Comparison of ENCODE assay signal across 23 cellular contexts in the genomic region with DNA sequence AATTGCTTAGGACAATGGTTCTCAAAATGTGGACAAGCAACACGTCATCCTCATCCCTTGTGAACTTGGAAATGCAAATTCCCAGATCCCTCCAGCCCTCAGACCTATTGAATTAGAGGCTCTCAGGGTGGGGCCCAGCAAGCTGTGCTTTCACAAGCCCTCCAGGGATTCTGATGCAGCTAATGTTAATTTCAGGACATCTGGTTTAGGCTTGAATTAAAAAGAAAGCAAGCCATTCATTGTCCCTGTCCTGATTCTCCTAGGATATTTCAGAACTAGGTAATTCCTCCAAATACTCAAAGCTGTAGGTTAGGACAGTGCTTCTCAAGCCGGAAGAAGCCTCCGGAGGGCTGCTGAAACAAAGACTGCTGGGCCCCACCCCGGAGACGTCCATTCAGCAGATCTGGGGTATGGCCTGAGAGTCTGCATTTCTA. TPM values are rescaled to one million over a fixed set of nuclear protein-coding genes. Genes with fewer than 3 reads are reported as not detected.
DNase-seq lines count a peak whose midpoint lies in the region; ATAC-seq and TF ChIP-seq lines count a peak whose summit lies in the region.
"Had no signal": no experiment of that assay in that cellular context is flagged by ENCODE, and none has a peak within 500 bp of the region (broad histone marks: within the 10 kb centered on the region; RNA-seq: fewer than 3 reads in every experiment).

No MANE protein-coding gene starts in this region.

- DNase-seq in NCI-H345 (lab: John Stamatoyannopoulos, UW) (peak; percentile 11), NCI-H345 treated with DMSO at 0.1 percent for 48 hours (lab: John Stamatoyannopoulos, UW; ENCODE audit: unreplicated experiment) (no peak), NCI-H2171 treated with DMSO at 0.1 percent for 48 hours (lab: John Stamatoyannopoulos, UW) (peak; percentile 20), osteoblast (ENCODE audit: insufficient read length, low spot score, missing footprints) (no peak)
- DNase-seq in activated CD4-positive, alpha-beta T cell treated with anti-CD3 and anti-CD28 coated beads, Interleukin-2, amount 50 U/mL, for 48 hours = no peak
- DNase-seq: activated B cell treated with CpG ODN at 0.5 μM for 24 hours; activated CD8-positive, alpha-beta T cell treated with anti-CD3 and anti-CD28 coated beads for 36 hours; activated naive CD4-positive, alpha-beta T cell treated with Interleukin-2 at 50 U/mL for 16 hours; activated T-cell treated with anti-CD3 and anti-CD28 coated beads for 4 hours; amniotic stem cell; Kasumi-1; mammary epithelial cell; NCI-H1694 treated with DMSO at 0.1 percent for 48 hours; NCI-H446 treated with DMSO at 0.1 percent for 48 hours; NK-92 treated with Interleukin-12 subunit alpha and Interleukin-12 subunit beta, amount 100 ng/mL, for 24 hours; occipital lobe; retina had no signal

- H2AFZ ChIP-seq in osteoblast (ENCODE audit: low read length) = no peak overlapping the region

- H3K4me3 ChIP-seq in gastroesophageal sphincter (no peak overlapping the region), osteoblast (ENCODE audit: insufficient read depth, low read length) (no peak overlapping the region)
- H3K4me3 ChIP-seq: SK-N-MC had no signal

- H3K4me2 ChIP-seq in osteoblast (ENCODE audit: insufficient read depth, low read length) = no peak overlapping the region

- no peaks in the 10 kb centered on the region for H4K20me1 ChIP-seq in osteoblast (ENCODE audit: insufficient read depth, low read length)

- H3K27me3 ChIP-seq in gastroesophageal sphincter = peaks cover 3% of the 10 kb centered on the region
- no peaks in the 10 kb centered on the region for H3K27me3 ChIP-seq in osteoblast (ENCODE audit: insufficient read depth, low read length)

- no peak for TF ChIP-seq POLR2A in gastroesophageal sphincter (IDR thresholded peaks at IDR 0.05)

- peak; percentile 42 for ATAC-seq in gastroesophageal sphincter
- ATAC-seq in activated CD4-positive, CD25-positive, alpha-beta regulatory T cell treated with anti-CD3 and anti-CD28 coated beads, Interleukin-2, amount 50 U/mL, for 24 hours = no peak
- no peak for ATAC-seq in HG03521 (IDR thresholded peaks at IDR 0.05; ENCODE audit: unreplicated experiment)
- ATAC-seq: activated CD8-positive, alpha-beta T cell treated with anti-CD3 and anti-CD28 coated beads for 36 hours; Panc1 had no signal

- H3K9me3 ChIP-seq in gastroesophageal sphincter = no peaks in the 10 kb centered on the region
- H3K9me3 ChIP-seq in osteoblast (ENCODE audit: low read depth, low read length) = no peaks in the 10 kb centered on the region

- H3K27ac ChIP-seq in gastroesophageal sphincter = no peak overlapping the region
- peak overlapping the region; percentile 36 for H3K27ac ChIP-seq in osteoblast (ENCODE audit: low read depth, low read length)
- H3K27ac ChIP-seq: 22Rv1, SK-N-MC had no signal

- no peaks in the 10 kb centered on the region for H3K79me2 ChIP-seq in osteoblast (ENCODE audit: insufficient read depth, low read length)

- H3K4me1 ChIP-seq in gastroesophageal sphincter (no peaks in the 10 kb centered on the region), osteoblast (ENCODE audit: insufficient read depth, low read length) (peaks cover 15% of the 10 kb centered on the region)

- no peaks in the 10 kb centered on the region for H3K36me3 ChIP-seq in gastroesophageal sphincter
- no peaks in the 10 kb centered on the region for H3K36me3 ChIP-seq in osteoblast (ENCODE audit: insufficient read depth, low read length)

- no peak for TF ChIP-seq EP300 in gastroesophageal sphincter (IDR thresholded peaks at IDR 0.05)

- TF ChIP-seq CTCF in gastroesophageal sphincter (IDR thresholded peaks at IDR 0.05) = no peak
- TF ChIP-seq CTCF in osteoblast (IDR thresholded peaks at IDR 0.05; ENCODE audit: extremely low read depth, low read depth, low read length) = no peak

- WGBS in gastroesophageal sphincter (ENCODE audit: low coverage in 1 of 2), 2 donors = 33 to 80% methylated on average over 2 to 5 of the region's 5 CpGs

RNA-seq across cellular contexts. Expression of a gene that starts 26.0 kb away (rescaled TPM):
- 10 to 100 TPM in 2 of 4 donors, 1 to 10 TPM in 2; 6.3 to 22.3 (median 11.0) TPM for total RNA-seq in gastroesophageal sphincter
- 3.8 and 10.1 TPM in 2 replicates for total RNA-seq in osteoblast
- total RNA-seq: activated B cell treated with CpG ODN at 0.5 μM for 24 hours; activated CD8-positive, alpha-beta T cell treated with anti-CD3 and anti-CD28 coated beads for 36 hours had no signal

Comparison
In these comparisons a context has a peak if more than half of its experiments do, and no peak if none do; other contexts are left out.
1. DNase-seq: peak in NCI-H345 (single experiment) and NCI-H2171 treated with DMSO at 0.1 percent for 48 hours (single experiment); none in NCI-H345 treated with DMSO at 0.1 percent for 48 hours (single experiment), osteoblast (single experiment) and activated CD4-positive, alpha-beta T cell treated with anti-CD3 and anti-CD28 coated beads, Interleukin-2, amount 50 U/mL, for 48 hours (0 of 2).